ENCODE assay signal across 1 cellular context in genomic region chr12:29429999-29430698, GRCh38.
TF ChIP-seq lines count a peak whose summit lies in the region.

No MANE protein-coding gene starts in this region.

TF ChIP-seq in HepG2, 621 proteins besides CTCF, POLR2A, EP300 and RAD21:
- TF ChIP-seq RFX1 (IDR thresholded peaks at IDR 0.05) (no peak), GRHL1 (CRISPR knock-in tag; conservative IDR thresholded peaks at IDR 0.05) (no peak), HNRNPUL1 (IDR thresholded peaks at IDR 0.05; ENCODE audit: low read depth, low read length) (no peak), GATA4 (IDR thresholded peaks at IDR 0.05; ENCODE audit: borderline replicate concordance, low read depth) (no peak), ZNF235 (CRISPR knock-in tag; IDR thresholded peaks at IDR 0.05; ENCODE audit: borderline replicate concordance) (no peak), ZNF550 (CRISPR knock-in tag; IDR thresholded peaks at IDR 0.05; ENCODE audit: borderline replicate concordance) (no peak), ZNF816 (CRISPR knock-in tag; IDR thresholded peaks at IDR 0.05; ENCODE audit: borderline replicate concordance) (no peak), FOXC1 (CRISPR knock-in tag; IDR thresholded peaks at IDR 0.05; ENCODE audit: borderline replicate concordance) (no peak), ATF1 (CRISPR knock-in tag; IDR thresholded peaks at IDR 0.05) (no peak), ZFP37 (CRISPR knock-in tag; IDR thresholded peaks at IDR 0.05; ENCODE audit: borderline replicate concordance) (no peak), IRF2 (CRISPR knock-in tag; IDR thresholded peaks at IDR 0.05) (no peak), POLR2AphosphoS2 (IDR thresholded peaks at IDR 0.05; ENCODE audit: low read depth, low read length) (no peak), ZSCAN22 (CRISPR knock-in tag; IDR thresholded peaks at IDR 0.05) (no peak), ZNF451 (CRISPR knock-in tag; IDR thresholded peaks at IDR 0.05) (no peak), ZNF543 (CRISPR knock-in tag; IDR thresholded peaks at IDR 0.05) (no peak)
